Comparison of ENCODE assay signal across 32 cellular contexts in the genomic region with DNA sequence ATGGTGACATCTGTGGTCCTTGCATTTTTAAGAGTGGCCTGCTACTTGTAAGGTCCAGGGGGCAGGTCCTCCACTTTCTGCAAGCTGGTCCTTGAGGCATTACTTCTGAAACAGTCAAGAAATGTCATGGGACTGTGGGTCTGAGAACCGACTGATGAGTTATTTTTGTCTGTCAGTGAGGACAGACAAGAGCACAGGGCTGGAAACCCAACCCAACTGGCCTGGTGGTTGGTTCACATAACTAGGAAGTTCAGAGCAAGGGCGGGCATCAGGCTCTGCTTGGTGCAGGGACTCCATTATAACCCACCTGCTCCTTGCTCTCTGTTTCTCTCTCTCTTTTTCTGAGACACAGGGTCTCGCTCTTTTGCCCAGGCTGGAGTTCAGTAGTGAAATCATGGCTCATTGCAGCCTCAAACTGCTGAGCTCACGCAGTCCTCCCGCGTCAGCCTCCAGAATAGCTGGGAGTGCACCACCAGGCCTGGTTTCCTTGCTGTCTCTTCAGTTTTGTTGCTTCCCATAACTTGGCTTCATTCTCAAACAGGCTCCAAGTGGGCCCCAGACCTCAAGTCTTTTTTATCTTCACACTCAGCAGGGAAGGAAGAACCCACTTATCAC. TPM values are rescaled to one million over a fixed set of nuclear protein-coding genes. Genes with fewer than 3 reads are reported as not detected.
DNase-seq lines count a peak whose midpoint lies in the region; ATAC-seq, FAIRE-seq and TF ChIP-seq lines count a peak whose summit lies in the region.
"Had no signal": no experiment of that assay in that cellular context is flagged by ENCODE, and none has a peak within 500 bp of the region (broad histone marks: within the 10 kb centered on the region; RNA-seq: fewer than 3 reads in every experiment).

No MANE protein-coding gene starts in this region.

- CTCF ChIA-PET in HepG2 (lab: Yijun Ruan, JAX; ENCODE audit: low intra/inter-chr PET ratio, low total read pairs), result no interaction called here
- CTCF ChIA-PET in CD4-positive, alpha-beta T cell (lab: Charles Lee), result no interaction called here

- no peak overlapping the region for H3K18ac ChIP-seq in trophoblast cell (ENCODE audit: low read length)

- H3K27ac ChIP-seq in HepG2 (ENCODE audit: extremely low read length, insufficient read depth, low read length) (peak overlapping the region; percentile 70), right lobe of liver (no peak overlapping the region), epithelial cell of prostate (peak overlapping the region; percentile 57), trophoblast cell (ENCODE audit: low read depth, low read length) (no peak overlapping the region)
- no peak overlapping the region for H3K27ac ChIP-seq in CD4-positive, alpha-beta T cell (ENCODE audit: low read depth, low read length)
- H3K27ac ChIP-seq: body of pancreas, SJSA1 had no signal

- peak overlapping the region; percentile 61; the same call in 1 of the 2 replicates for H3K4me2 ChIP-seq in HepG2 (ENCODE audit: low read depth, low read length)
- H3K4me2 ChIP-seq in trophoblast cell (ENCODE audit: low read length), result no peak overlapping the region
- H3K4me2 ChIP-seq: smooth muscle cell had no signal

- H3K9ac ChIP-seq in HepG2 (ENCODE audit: insufficient read depth, low read depth, low read length) (no peak overlapping the region), trophoblast cell (ENCODE audit: low read length) (no peak overlapping the region)

- POLR2A ChIA-PET in HepG2 (lab: Yijun Ruan, JAX), result interaction anchor here (1.0 to 18.0 kb wide), 17 partner anchors 8 to 1105 kb away, joined by 3 to 543 read pairs (median 9); a partner anchor contains a TSS
- POLR2A ChIA-PET in CD4-positive, alpha-beta T cell (lab: Charles Lee), result no interaction called here

- WGBS in HepG2 (ENCODE audit: low lambda C conversion rate), result 94% methylated on average over 6 of the region's 6 CpGs
- 78% methylated on average over 4 of the region's 6 CpGs for WGBS in right lobe of liver (ENCODE audit: insufficient coverage, low coverage, low lambda C conversion rate, missing lambda C conversion rate)
- WGBS in trophoblast cell (ENCODE audit: extremely low coverage, insufficient coverage, insufficient read length), result no CpG with 5 or more reads among the region's 6 CpGs

- H3K27ac Mint-ChIP-seq in CD4-positive, alpha-beta T cell, result no peak overlapping the region
- H3K27ac Mint-ChIP-seq: activated CD4-positive, alpha-beta T cell treated with anti-CD3 and anti-CD28 coated beads, Interleukin-2, amount 10 ng/mL, durations not matched to agents 24 days and 14 days; activated CD8-positive, alpha-beta memory T cell treated with anti-CD3 and anti-CD28 coated beads, Interleukin-2, amount 10 ng/mL, durations not matched to agents 7 days and 5 days; activated naive CD8-positive, alpha-beta T cell treated with anti-CD3 and anti-CD28 coated beads, Interleukin-2, amount 10 ng/mL, durations not matched to agents 7 days and 5 days; activated T-helper 2 cell treated with anti-CD3 and anti-CD28 coated beads, Interferon-gamma antibody, Interleukin-2, Interleukin-4, amounts not matched to agents 10 μg/mL and 5 μg/mL and 100 μg/mL, durations not matched to agents 14 hours and 24 hours and 36 hours; CD4-positive, CD25-positive, alpha-beta regulatory T cell; nephron; stimulated activated naive CD8-positive, alpha-beta T cell treated with anti-CD3 and anti-CD28 coated beads, Interleukin-15, amount 100 ng/mL, for 72 hours had no signal

- H3K4me1 ChIP-seq in HepG2 (ENCODE audit: insufficient read depth, low read length), result peaks cover 80% of the 10 kb centered on the region
- H3K4me1 ChIP-seq in right lobe of liver, result peaks cover 0 to 10% (median 0%) of the 10 kb centered on the region in 4 donors
- no peaks in the 10 kb centered on the region for H3K4me1 ChIP-seq in trophoblast cell (ENCODE audit: control insufficient read depth in 1 of 2, insufficient read depth in 2 of 2, low read length in 2 of 2)
- H3K4me1 ChIP-seq: body of pancreas, colonic mucosa had no signal

- H3K79me2 ChIP-seq in HepG2 (ENCODE audit: insufficient read depth, low read length), result no peaks in the 10 kb centered on the region
- H3K79me2 ChIP-seq in trophoblast cell (ENCODE audit: control insufficient read depth, insufficient read depth, low read length, poor library complexity), result no peaks in the 10 kb centered on the region

- H2BK5ac ChIP-seq in trophoblast cell (ENCODE audit: low read depth, low read length, poor library complexity), result no peak overlapping the region

- no peak overlapping the region for H3K4ac ChIP-seq in trophoblast cell (ENCODE audit: low read depth, low read length)

- no peak overlapping the region for H2AK5ac ChIP-seq in trophoblast cell (ENCODE audit: low read length)

- H3K14ac ChIP-seq in trophoblast cell (ENCODE audit: low read length), result no peak overlapping the region

- no TSS peak for BruUV-seq in HepG2 (replicated peaks; lab: Mats Ljungman, UMichigan)

- TF ChIP-seq RAD21 in HepG2 (CRISPR knock-in tag; IDR thresholded peaks at IDR 0.05), result no peak

- peaks cover 5% of the 10 kb centered on the region for H3K27me3 Mint-ChIP-seq in CD4-positive, alpha-beta T cell

- no peak overlapping the region for H3K23ac ChIP-seq in trophoblast cell (ENCODE audit: low read length)

- no peak; a peak in 1 of 4 replicates for TF ChIP-seq POLR2A in HepG2 (IDR thresholded peaks at IDR 0.05; ENCODE audit: insufficient read depth in 1 of 2, low read depth in 2 of 2, low read length in 2 of 2)
- TF ChIP-seq POLR2A in right lobe of liver (IDR thresholded peaks at IDR 0.05), result no peak

- no peaks in the 10 kb centered on the region for H3K4me1 Mint-ChIP-seq in CD4-positive, alpha-beta T cell (ENCODE audit: low read depth)
- H3K4me1 Mint-ChIP-seq: activated CD8-positive, alpha-beta memory T cell treated with anti-CD3 and anti-CD28 coated beads, Interleukin-2, amount 10 ng/mL, durations not matched to agents 7 days and 5 days; activated naive CD8-positive, alpha-beta T cell treated with anti-CD3 and anti-CD28 coated beads, Interleukin-2, amount 10 ng/mL, durations not matched to agents 7 days and 5 days; CD4-positive, CD25-positive, alpha-beta regulatory T cell; stimulated activated naive CD8-positive, alpha-beta T cell treated with anti-CD3 and anti-CD28 coated beads, Interleukin-15, amount 100 ng/mL, for 72 hours had no signal

- no peak overlapping the region for H3K4me3 Mint-ChIP-seq in CD4-positive, alpha-beta T cell
- H3K4me3 Mint-ChIP-seq: activated CD4-positive, alpha-beta T cell treated with anti-CD3 and anti-CD28 coated beads, Interleukin-2, amount 10 ng/mL, durations not matched to agents 24 days and 14 days; activated CD8-positive, alpha-beta memory T cell treated with anti-CD3 and anti-CD28 coated beads, Interleukin-2, amount 10 ng/mL, durations not matched to agents 7 days and 5 days; activated naive CD8-positive, alpha-beta T cell treated with anti-CD3 and anti-CD28 coated beads, Interleukin-2, amount 10 ng/mL, durations not matched to agents 7 days and 5 days; CD4-positive, CD25-positive, alpha-beta regulatory T cell; nephron; stimulated activated naive CD8-positive, alpha-beta T cell treated with anti-CD3 and anti-CD28 coated beads, Interleukin-15, amount 100 ng/mL, for 72 hours had no signal

- no peak overlapping the region for H4K8ac ChIP-seq in trophoblast cell (ENCODE audit: low read depth, low read length)

- TF ChIP-seq CTCF in HepG2 (CRISPR knock-in tag; IDR thresholded peaks at IDR 0.05) (no peak), right lobe of liver (IDR thresholded peaks at IDR 0.05) (no peak)
- TF ChIP-seq CTCF in CD4-positive, alpha-beta T cell (IDR thresholded peaks at IDR 0.05), result no peak

- no peak overlapping the region for H2AFZ ChIP-seq in HepG2 (ENCODE audit: low read length)
- H2AFZ ChIP-seq in trophoblast cell (ENCODE audit: insufficient read depth, low read length, poor library complexity), result no peak overlapping the region

- no peaks in the 10 kb centered on the region for H4K20me1 ChIP-seq in HepG2 (ENCODE audit: insufficient read depth, low read length)

- no peak overlapping the region for H2BK12ac ChIP-seq in trophoblast cell (ENCODE audit: low read length)

- intact Hi-C loops in HepG2 (cut with micrococcal nuclease; ENCODE audit: unreplicated experiment) (loop anchor here (5.0 kb wide), 1 partner anchor 34 kb away; no protein-coding TSS in a partner anchor), right lobe of liver (cut with DNase I) (no loop called here)
- intact Hi-C loops in CD4-positive, alpha-beta T cell (cut with DNase I, micrococcal nuclease), result no loop called here

- H3K9me3 Mint-ChIP-seq in CD4-positive, alpha-beta T cell, result no peaks in the 10 kb centered on the region
- H3K9me3 Mint-ChIP-seq: activated CD4-positive, alpha-beta T cell treated with anti-CD3 and anti-CD28 coated beads, Interleukin-2, amount 10 ng/mL, durations not matched to agents 24 days and 14 days; activated naive CD8-positive, alpha-beta T cell treated with anti-CD3 and anti-CD28 coated beads, Interleukin-2, amount 10 ng/mL, durations not matched to agents 7 days and 5 days; activated T-helper 2 cell treated with anti-CD3 and anti-CD28 coated beads, Interferon-gamma antibody, Interleukin-2, Interleukin-4, amounts not matched to agents 10 μg/mL and 5 μg/mL and 100 μg/mL, durations not matched to agents 14 hours and 24 hours and 36 hours; nephron; stimulated activated naive CD8-positive, alpha-beta T cell treated with anti-CD3 and anti-CD28 coated beads, Interleukin-15, amount 100 ng/mL, for 72 hours had no signal

- H3K4me3 ChIP-seq in HepG2 (replicated peaks in 1 of 3; ENCODE audit: insufficient read depth in 1 of 3, low read depth in 2 of 3, low read length in 3 of 3) (no peak overlapping the region), right lobe of liver (no peak overlapping the region), trophoblast cell (ENCODE audit: low read depth, low read length) (peak overlapping the region; percentile 23)
- H3K4me3 ChIP-seq: body of pancreas, colonic mucosa, SJSA1, smooth muscle cell had no signal

- in situ Hi-C loops in HepG2 (cut with HindIII; ENCODE audit: extremely low pct_ligation_motif_present, low pct_unique_long_range_greater_than_20kb) (no loop called here), ACHN (cut with HindIII; ENCODE audit: low pct_ligation_motif_present, low pct_unique_long_range_greater_than_20kb, low sequenced_read_pairs) (no loop called here)

- TF ChIP-seq EP300 in HepG2 (IDR thresholded peaks at IDR 0.05; ENCODE audit: low read depth in 2 of 2, low read length in 2 of 2) (no peak), HepG2 (CRISPR knock-in tag; IDR thresholded peaks at IDR 0.05; ENCODE audit: borderline replicate concordance) (no peak)

- no peak overlapping the region for H2BK120ac ChIP-seq in trophoblast cell (ENCODE audit: insufficient read depth, low read length, poor library complexity)

- no peak overlapping the region for H4K12ac ChIP-seq in trophoblast cell (ENCODE audit: low read depth, low read length)

- DNase-seq in HepG2 (ENCODE audit: low spot score) (no peak), right lobe of liver (no peak), epithelial cell of prostate (ENCODE audit: low read depth, low spot score) (no peak), trophoblast cell (no peak), ACHN (no peak), NCI-H1417 treated with DMSO at 0.1 percent for 48 hours (lab: John Stamatoyannopoulos, UW) (no peak)
- no peak for DNase-seq in activated naive CD4-positive, alpha-beta T cell treated with Interleukin-2 at 50 U/mL for 16 hours
- DNase-seq in CD4-positive, alpha-beta T cell, result no peak
- DNase-seq: activated CD4-positive, alpha-beta T cell treated with anti-CD3 and anti-CD28 coated beads, Interleukin-2, amount 10 ng/mL, durations not matched to agents 24 days and 14 days; activated CD8-positive, alpha-beta memory T cell treated with anti-CD3 and anti-CD28 coated beads, Interleukin-2, amount 10 ng/mL, durations not matched to agents 7 days and 5 days; activated naive CD8-positive, alpha-beta T cell treated with anti-CD3 and anti-CD28 coated beads, Interleukin-2, amount 10 ng/mL, durations not matched to agents 7 days and 5 days; body of pancreas; CD4-positive, CD25-positive, alpha-beta regulatory T cell; DMS153; GF-D8; H7; KG1; NCI-H1092; NCI-H2029; NCI-H345; stimulated activated CD4-positive, alpha-beta T cell treated with anti-CD3 and anti-CD28 coated beads, Interleukin-4, amount 100 ng/mL, for 1 hour; stimulated activated naive CD8-positive, alpha-beta T cell treated with anti-CD3 and anti-CD28 coated beads, Interleukin-15, amount 100 ng/mL, for 72 hours had no signal

- peak; percentile 3 for ATAC-seq in HepG2
- ATAC-seq in right lobe of liver, result no peak
- no peak for ATAC-seq in CD4-positive, alpha-beta T cell (ENCODE audit: poor library complexity)
- ATAC-seq: activated CD8-positive, alpha-beta memory T cell treated with anti-CD3 and anti-CD28 coated beads, Interleukin-2, amount 10 ng/mL, durations not matched to agents 7 days and 5 days; stimulated activated naive CD8-positive, alpha-beta T cell treated with anti-CD3 and anti-CD28 coated beads, Interleukin-15, amount 100 ng/mL, for 72 hours had no signal

- H3K36me3 ChIP-seq in HepG2 (replicated peaks in 1 of 2; ENCODE audit: control insufficient read depth in 1 of 2, insufficient read depth in 2 of 2, low read length in 2 of 2) (peaks cover 0 to 1% of the 10 kb centered on the region in 2 experiments; a peak in 2 of 5 replicates), right lobe of liver (peaks cover 0 to 12% (median 5%) of the 10 kb centered on the region in 4 donors), trophoblast cell (ENCODE audit: control insufficient read depth in 1 of 2, insufficient read depth in 2 of 2, low read length in 2 of 2) (peaks cover under 1 to 2% of the 10 kb centered on the region in 2 experiments)
- H3K36me3 ChIP-seq: colonic mucosa had no signal

- FAIRE-seq in HepG2 (lab: Jason Lieb, UNC), result no peak
- FAIRE-seq: endometrium had no signal

- H3K27me3 ChIP-seq in HepG2 (ENCODE audit: control insufficient read depth in 1 of 2, insufficient read depth in 2 of 2, low read length in 2 of 2), result no peaks in the 10 kb centered on the region
- no peaks in the 10 kb centered on the region for H3K27me3 ChIP-seq in right lobe of liver
- H3K27me3 ChIP-seq in trophoblast cell (ENCODE audit: insufficient read depth, low read length), result no peaks in the 10 kb centered on the region
- H3K27me3 ChIP-seq in CD4-positive, alpha-beta T cell (ENCODE audit: control insufficient read depth, insufficient read depth, low read length), result no peaks in the 10 kb centered on the region
- H3K27me3 ChIP-seq: body of pancreas, colonic mucosa, SJSA1 had no signal

- no peak overlapping the region for H4K91ac ChIP-seq in trophoblast cell (ENCODE audit: low read depth, low read length)

- H3K36me3 Mint-ChIP-seq in CD4-positive, alpha-beta T cell (ENCODE audit: low read depth), result no peaks in the 10 kb centered on the region
- H3K36me3 Mint-ChIP-seq: activated CD8-positive, alpha-beta memory T cell treated with anti-CD3 and anti-CD28 coated beads, Interleukin-2, amount 10 ng/mL, durations not matched to agents 7 days and 5 days; activated naive CD8-positive, alpha-beta T cell treated with anti-CD3 and anti-CD28 coated beads, Interleukin-2, amount 10 ng/mL, durations not matched to agents 7 days and 5 days; CD4-positive, CD25-positive, alpha-beta regulatory T cell had no signal

- H3K9me3 ChIP-seq in HepG2 (ENCODE audit: low read length), result no peaks in the 10 kb centered on the region
- no peaks in the 10 kb centered on the region for H3K9me3 ChIP-seq in right lobe of liver
- no peaks in the 10 kb centered on the region for H3K9me3 ChIP-seq in trophoblast cell (ENCODE audit: insufficient read depth, low read depth, low read length)
- no peaks in the 10 kb centered on the region for H3K9me3 ChIP-seq in CD4-positive, alpha-beta T cell (ENCODE audit: control insufficient read depth, low read length)
- H3K9me3 ChIP-seq: body of pancreas, colonic mucosa, SJSA1 had no signal

- no peaks in the 10 kb centered on the region for H3K79me1 ChIP-seq in trophoblast cell (ENCODE audit: low read length)

RNA-seq across cellular contexts. Expression of a gene that starts 9.2 kb away (rescaled TPM):
- total RNA-seq in HepG2 (2016; rRNA removed; fragmentation: Illumina TruSeq; extraction: Trizol) (300 and 690 TPM in 2 replicates), right lobe of liver (1,000 to 10,000 TPM in 1 of 6 experiments, 100 to 1,000 TPM in 5; 504 to 1,394 (median 638) TPM)
- total RNA-seq in HepG2 (2016; cell fraction: cytosol; rRNA removed; fragmentation: Illumina TruSeq; extraction: Trizol; ENCODE audit: low read depth), result 306 and 400 TPM in 2 replicates
- 277 and 657 TPM in 2 replicates for total RNA-seq in HepG2 (2016; cell fraction: insoluble cytoplasmic fraction; rRNA removed; fragmentation: Illumina TruSeq; extraction: Trizol)
- 267 and 341 TPM in 2 replicates for total RNA-seq in HepG2 (2016; cell fraction: membrane; rRNA removed; fragmentation: Illumina TruSeq; extraction: Trizol)
- 478 and 575 TPM in 2 replicates for total RNA-seq in HepG2 (2016; cell fraction: nucleus; rRNA removed; fragmentation: Illumina TruSeq; extraction: Trizol)
- polyA plus RNA-seq in HepG2 (2011; rRNA removed), result 1,005 and 1,077 TPM in 2 replicates
- polyA plus RNA-seq in HepG2 (2011; cell fraction: cytosol; rRNA removed), result 827 and 1,616 TPM in 2 replicates
- polyA plus RNA-seq in HepG2 (2011; cell fraction: nucleus; rRNA removed), result 530 and 563 TPM in 2 replicates
- 560 and 584 TPM in 2 replicates for polyA plus RNA-seq in HepG2 (2012)
- 569 and 650 TPM in 2 replicates for polyA plus RNA-seq in HepG2 (2016; cell fraction: cytosol; fragmentation: Illumina TruSeq; extraction: Trizol; ENCODE audit: low read depth)
- 435 and 510 TPM in 2 replicates for polyA plus RNA-seq in HepG2 (2016; cell fraction: insoluble cytoplasmic fraction; fragmentation: Illumina TruSeq; extraction: Trizol; ENCODE audit: low read depth)
- polyA plus RNA-seq in HepG2 (2016; cell fraction: membrane; fragmentation: Illumina TruSeq; extraction: Trizol; ENCODE audit: low read depth), result 388 and 429 TPM in 2 replicates
- 1,429 and 1,592 TPM in 2 replicates for polyA plus RNA-seq in HepG2 (2016; cell fraction: nucleus; fragmentation: Illumina TruSeq; extraction: Trizol; ENCODE audit: insufficient read depth, low read depth)
- polyA minus RNA-seq in HepG2 (2011; rRNA and poly(A)+ RNA removed; ENCODE audit: low replicate concordance), result 60.4 and 1,528 TPM in 2 replicates
- polyA minus RNA-seq in HepG2 (2011; cell fraction: cytosol; rRNA and poly(A)+ RNA removed), result 688 and 730 TPM in 2 replicates
- 130 and 153 TPM in 2 replicates for polyA minus RNA-seq in HepG2 (2011; cell fraction: nucleus; rRNA and poly(A)+ RNA removed)
- 166 and 167 TPM in 2 replicates for polyA plus RNA-seq in trophoblast cell (2013)
- total RNA-seq in CD4-positive, alpha-beta T cell, result 10 to 100 TPM; 21.8 to 24.2 TPM

RNA-seq across cellular contexts. Expression of a gene that starts 22.8 kb away (rescaled TPM):
- 0.07 TPM in 1 of 2 replicates, not detected in the other for total RNA-seq in HepG2 (2016; rRNA removed; fragmentation: Illumina TruSeq; extraction: Trizol)
- total RNA-seq in HepG2 (2016; cell fraction: cytosol; rRNA removed; fragmentation: Illumina TruSeq; extraction: Trizol; ENCODE audit: low read depth), result not detected in 2 replicates
- not detected in 2 replicates for total RNA-seq in HepG2 (2016; cell fraction: insoluble cytoplasmic fraction; rRNA removed; fragmentation: Illumina TruSeq; extraction: Trizol)
- not detected in 2 replicates for total RNA-seq in HepG2 (2016; cell fraction: membrane; rRNA removed; fragmentation: Illumina TruSeq; extraction: Trizol)
- not detected in 2 replicates for total RNA-seq in HepG2 (2016; cell fraction: nucleus; rRNA removed; fragmentation: Illumina TruSeq; extraction: Trizol)
- polyA plus RNA-seq in HepG2 (2011; rRNA removed), result not detected in 2 replicates
- not detected in 2 replicates for polyA plus RNA-seq in HepG2 (2011; cell fraction: cytosol; rRNA removed)
- polyA plus RNA-seq in HepG2 (2011; cell fraction: nucleus; rRNA removed), result not detected in 2 replicates
- not detected in 2 replicates for polyA plus RNA-seq in HepG2 (2012)
- not detected in 2 replicates for polyA plus RNA-seq in HepG2 (2016; cell fraction: cytosol; fragmentation: Illumina TruSeq; extraction: Trizol; ENCODE audit: low read depth)
- polyA plus RNA-seq in HepG2 (2016; cell fraction: insoluble cytoplasmic fraction; fragmentation: Illumina TruSeq; extraction: Trizol; ENCODE audit: low read depth), result not detected in 2 replicates
- polyA plus RNA-seq in HepG2 (2016; cell fraction: membrane; fragmentation: Illumina TruSeq; extraction: Trizol; ENCODE audit: low read depth), result not detected in 2 replicates
- polyA plus RNA-seq in HepG2 (2016; cell fraction: nucleus; fragmentation: Illumina TruSeq; extraction: Trizol; ENCODE audit: insufficient read depth, low read depth), result not detected in 2 replicates
- not detected in 2 replicates for polyA minus RNA-seq in HepG2 (2011; rRNA and poly(A)+ RNA removed; ENCODE audit: low replicate concordance)
- not detected in 2 replicates for polyA minus RNA-seq in HepG2 (2011; cell fraction: cytosol; rRNA and poly(A)+ RNA removed)
- polyA minus RNA-seq in HepG2 (2011; cell fraction: nucleus; rRNA and poly(A)+ RNA removed), result 0.25 TPM in 1 of 2 replicates, not detected in the other
- total RNA-seq in right lobe of liver, result not detected
- polyA plus RNA-seq in trophoblast cell (2013), result not detected in 2 replicates
- total RNA-seq in CD4-positive, alpha-beta T cell, result not detected
- total RNA-seq: activated CD4-positive, alpha-beta T cell treated with anti-CD3 and anti-CD28 coated beads, Interleukin-2, amount 10 ng/mL, durations not matched to agents 24 days and 14 days; activated CD8-positive, alpha-beta memory T cell treated with anti-CD3 and anti-CD28 coated beads, Interleukin-2, amount 10 ng/mL, durations not matched to agents 7 days and 5 days; activated naive CD8-positive, alpha-beta T cell treated with anti-CD3 and anti-CD28 coated beads, Interleukin-2, amount 10 ng/mL, durations not matched to agents 7 days and 5 days; activated T-helper 2 cell treated with anti-CD3 and anti-CD28 coated beads, Interferon-gamma antibody, Interleukin-2, Interleukin-4, amounts not matched to agents 10 μg/mL and 5 μg/mL and 100 μg/mL, durations not matched to agents 14 hours and 24 hours and 36 hours; CD4-positive, CD25-positive, alpha-beta regulatory T cell; colonic mucosa; fibroblast of villous mesenchyme; H7; posterior vena cava; SJSA1; smooth muscle cell; T-helper 1 cell treated with Interleukin-12 subunit alpha and Interleukin-12 subunit beta and Interleukin-4 antibody, amounts not matched to agents 30 ng/mL and 1 ng/mL, for 36 hours; urinary bladder had no signal
- polyA plus RNA-seq: CD4-positive, CD25-positive, alpha-beta regulatory T cell; smooth muscle cell; urinary bladder had no signal

Comparison
In these comparisons a context has a peak if more than half of its experiments do, and no peak if none do; other contexts are left out.
1. H3K27ac ChIP-seq: peak in HepG2 (single experiment) and epithelial cell of prostate (single experiment); none in right lobe of liver (0 of 3), trophoblast cell (single experiment) and CD4-positive, alpha-beta T cell (single experiment).
2. RNA of a gene that starts 9.2 kb away (total RNA-seq): 267 to 690 TPM in HepG2 and 504 to 1,394 TPM in right lobe of liver; 21.8 to 24.2 TPM in CD4-positive, alpha-beta T cell; every median in the first group is over 10 times any median in the second.